Comparison of ENCODE assay signal across 23 cellular contexts in genomic region chr13:79593121-79593520, GRCh38.
DNase-seq lines count a peak whose midpoint lies in the region; ATAC-seq and TF ChIP-seq lines count a peak whose summit lies in the region.
"Had no signal": no experiment of that assay in that cellular context is flagged by ENCODE, and none has a peak within 500 bp of the region (broad histone marks: within the 10 kb centered on the region; RNA-seq: fewer than 3 reads in every experiment).

No MANE protein-coding gene starts in this region.

- ATAC-seq in GM18520 (IDR thresholded peaks at IDR 0.05; ENCODE audit: unreplicated experiment), result no peak
- ATAC-seq in GM21717 (IDR thresholded peaks at IDR 0.05; ENCODE audit: unreplicated experiment), result no peak
- ATAC-seq: Right ventricle myocardium inferior had no signal

- DNase-seq in D341Med (ENCODE audit: low spot score) (peak; percentile 34), NCI-H524 treated with DMSO at 0.1 percent for 48 hours (lab: John Stamatoyannopoulos, UW) (peak; percentile 61), mammary epithelial cell (no peak), osteoblast (ENCODE audit: insufficient read length, low spot score, missing footprints) (no peak), immature natural killer cell (no peak), G401 (ENCODE audit: low spot score) (no peak)
- DNase-seq: BE2C; Calu3; DMS53; Karpas-422; NCI-H1092 treated with DMSO at 0.1 percent for 48 hours; NCI-H1436; NCI-H187; NCI-H2081 treated with DMSO at 0.1 percent for 48 hours; NCI-H2171; NCI-H510A; NCI-H748 treated with DMSO at 0.1 percent for 48 hours; NK-92 treated with Interleukin-12 subunit alpha and Interleukin-12 subunit beta, amount 100 ng/mL, for 24 hours; PC-9 had no signal

- no peak overlapping the region for H3K4me3 Mint-ChIP-seq in immature natural killer cell
- H3K4me3 Mint-ChIP-seq: CD14-positive monocyte had no signal

- no peak overlapping the region for H3K9ac ChIP-seq in mammary epithelial cell (ENCODE audit: insufficient read depth, low read length)

- H3K79me2 ChIP-seq in mammary epithelial cell (ENCODE audit: insufficient read depth, low read length) (no peaks in the 10 kb centered on the region), osteoblast (ENCODE audit: insufficient read depth, low read length) (no peaks in the 10 kb centered on the region)

- CTCF ChIA-PET in mammary epithelial cell (lab: Charles Lee; ENCODE audit: low non-redundant PET), result no interaction called here

- H3K36me3 Mint-ChIP-seq in immature natural killer cell, result no peaks in the 10 kb centered on the region
- H3K36me3 Mint-ChIP-seq: CD14-positive monocyte had no signal

- no TSS peak for BruUV-seq in mammary epithelial cell (replicated peaks; lab: Mats Ljungman, UMichigan)

- intact Hi-C loops in mammary epithelial cell (cut with micrococcal nuclease), result loop anchor here (5.0 kb wide), 1 partner anchor 36 kb away; no protein-coding TSS in a partner anchor

- H3K9me3 ChIP-seq in mammary epithelial cell (replicated peaks; ENCODE audit: insufficient read depth, low read length) (no peaks in the 10 kb centered on the region), osteoblast (ENCODE audit: low read depth, low read length) (no peaks in the 10 kb centered on the region)
- H3K9me3 ChIP-seq: BE2C had no signal

- no peaks in the 10 kb centered on the region for H3K36me3 ChIP-seq in mammary epithelial cell (ENCODE audit: insufficient read depth, low read length)
- no peaks in the 10 kb centered on the region for H3K36me3 ChIP-seq in osteoblast (ENCODE audit: insufficient read depth, low read length)
- H3K36me3 ChIP-seq: BE2C had no signal

- H2AFZ ChIP-seq in mammary epithelial cell (ENCODE audit: low read depth, low read length) (peak overlapping the region; percentile 30), osteoblast (ENCODE audit: low read length) (no peak overlapping the region)
- H2AFZ ChIP-seq: PC-9 had no signal

- H3K4me1 ChIP-seq in mammary epithelial cell (ENCODE audit: insufficient read depth, low read length) (peaks cover 51% of the 10 kb centered on the region), osteoblast (ENCODE audit: insufficient read depth, low read length) (peaks cover 16% of the 10 kb centered on the region)

- peaks cover 0 to 7% (median 3%) of the 10 kb centered on the region in 6 donors for H3K9me3 Mint-ChIP-seq in immature natural killer cell

- H3K4me1 Mint-ChIP-seq in immature natural killer cell, result no peaks in the 10 kb centered on the region
- H3K4me1 Mint-ChIP-seq: CD14-positive monocyte had no signal

- peak overlapping the region; percentile 78 for H3K27ac ChIP-seq in mammary epithelial cell (ENCODE audit: insufficient read depth, low read depth, low read length)
- H3K27ac ChIP-seq in osteoblast (ENCODE audit: low read depth, low read length), result peak overlapping the region; percentile 25
- H3K27ac ChIP-seq: PC-9 had no signal

- 65% methylated on average over 2 of the region's 2 CpGs for WGBS in mammary epithelial cell (ENCODE audit: low coverage, missing lambda C conversion rate)

- no peak overlapping the region for H3K27ac Mint-ChIP-seq in immature natural killer cell
- H3K27ac Mint-ChIP-seq: CD14-positive monocyte had no signal

- H3K27me3 Mint-ChIP-seq in immature natural killer cell (ENCODE audit: low read depth in 3 of 3), result peaks cover 1 to 3% (median 2%) of the 10 kb centered on the region in 3 donors

- H3K4me3 ChIP-seq in mammary epithelial cell (replicated peaks in 1 of 3; ENCODE audit: insufficient read depth in 1 of 3, low read depth in 2 of 3, low read length in 3 of 3) (no peak overlapping the region), osteoblast (ENCODE audit: insufficient read depth, low read length) (no peak overlapping the region)
- H3K4me3 ChIP-seq: PC-9 had no signal

- H3K27me3 ChIP-seq in mammary epithelial cell (ENCODE audit: insufficient read depth, low read length) (no peaks in the 10 kb centered on the region), osteoblast (ENCODE audit: insufficient read depth, low read length) (peaks cover 4% of the 10 kb centered on the region)
- H3K27me3 ChIP-seq: BE2C had no signal

- in situ Hi-C loops in mammary epithelial cell (cut with MboI; ENCODE audit: low sequenced_read_pairs in 2 of 2) (no loop called here), G401 (cut with HindIII; ENCODE audit: low sequenced_read_pairs) (no loop called here)

- H3K4me2 ChIP-seq in mammary epithelial cell (ENCODE audit: insufficient read depth, low read depth, low read length) (peak overlapping the region; percentile 21), osteoblast (ENCODE audit: insufficient read depth, low read length) (no peak overlapping the region)
- H3K4me2 ChIP-seq: PC-9 had no signal

- dilution Hi-C loops in mammary epithelial cell (cut with HindIII; ENCODE audit: low sequenced_read_pairs), result loop anchor here (5.0 to 25.0 kb wide), 3 partner anchors 41 to 394 kb away; no protein-coding TSS in a partner anchor

- H4K20me1 ChIP-seq in mammary epithelial cell (ENCODE audit: insufficient read depth, low read length), result no peaks in the 10 kb centered on the region
- H4K20me1 ChIP-seq in osteoblast (ENCODE audit: insufficient read depth, low read length), result no peaks in the 10 kb centered on the region

- TF ChIP-seq CTCF in mammary epithelial cell (conservative IDR thresholded peaks at IDR 0.05 in 1 of 2, IDR thresholded peaks at IDR 0.05 in 1 of 2; ENCODE audit: extremely low read depth in 1 of 2, insufficient read depth in 1 of 2, low read depth in 1 of 2, low read length in 2 of 2) (no peak), osteoblast (IDR thresholded peaks at IDR 0.05; ENCODE audit: extremely low read depth, low read depth, low read length) (no peak)

Comparison
In these comparisons a context has a peak if more than half of its experiments do, and no peak if none do; other contexts are left out.
1. DNase-seq: peak in D341Med (single experiment) and NCI-H524 treated with DMSO at 0.1 percent for 48 hours (single experiment); none in mammary epithelial cell (single experiment), osteoblast (single experiment), immature natural killer cell (0 of 3) and G401 (single experiment).